Comparison of ENCODE assay signal across 12 cellular contexts in genomic region chr17:58525239-58525638, GRCh38. TPM values are rescaled to one million over a fixed set of nuclear protein-coding genes. Genes with fewer than 3 reads are reported as not detected.
DNase-seq lines count a peak whose midpoint lies in the region; ATAC-seq and TF ChIP-seq lines count a peak whose summit lies in the region.
"Had no signal": no experiment of that assay in that cellular context is flagged by ENCODE, and none has a peak within 500 bp of the region (broad histone marks: within the 10 kb centered on the region; RNA-seq: fewer than 3 reads in every experiment).

No MANE protein-coding gene starts in this region.

- TF ChIP-seq POLR2A in esophagus muscularis mucosa (IDR thresholded peaks at IDR 0.05; ENCODE audit: low read depth), result no peak

- no peak overlapping the region for H3K4me3 Mint-ChIP-seq in naive thymus-derived CD4-positive, alpha-beta T cell

- H3K27ac Mint-ChIP-seq in naive thymus-derived CD4-positive, alpha-beta T cell, result peak overlapping the region in 1 of 9 donors; percentile 40
- H3K27ac Mint-ChIP-seq: IgD-negative memory B cell, progenitor cell of endocrine pancreas had no signal

- H3K9me3 ChIP-seq in esophagus muscularis mucosa, result no peaks in the 10 kb centered on the region
- no peaks in the 10 kb centered on the region for H3K9me3 ChIP-seq in mucosa of rectum (ENCODE audit: control insufficient read depth in 2 of 2, low read length in 2 of 2)
- no peaks in the 10 kb centered on the region for H3K9me3 ChIP-seq in upper lobe of right lung
- no peaks in the 10 kb centered on the region for H3K9me3 ChIP-seq in naive thymus-derived CD4-positive, alpha-beta T cell (ENCODE audit: control insufficient read depth in 2 of 3, low read length in 3 of 3)

- peaks cover 0 to 26% (median 0%) of the 10 kb centered on the region in 7 donors for H3K4me1 Mint-ChIP-seq in naive thymus-derived CD4-positive, alpha-beta T cell

- DNase-seq in RWPE1 (ENCODE audit: low spot score) (peak; percentile 39), esophagus muscularis mucosa (ENCODE audit: extremely low spot score) (no peak), upper lobe of right lung (no peak), NCI-H1436 treated with DMSO at 0.1 percent for 48 hours (lab: John Stamatoyannopoulos, UW) (no peak), RPMI8226 (no peak), occipital lobe (lab: John Stamatoyannopoulos, UW) (no peak)
- no peak for DNase-seq in naive thymus-derived CD4-positive, alpha-beta T cell
- DNase-seq: activated CD4-positive, alpha-beta T cell treated with anti-CD3 and anti-CD28 coated beads, Interleukin-2, amount 50 U/mL, for 1 hour had no signal

- 36% methylated on average over 3 of the region's 3 CpGs for WGBS in esophagus muscularis mucosa

- no peaks in the 10 kb centered on the region for H3K36me3 Mint-ChIP-seq in naive thymus-derived CD4-positive, alpha-beta T cell

- peaks cover 0 to 14% (median 9%) of the 10 kb centered on the region in 5 donors for H3K27me3 Mint-ChIP-seq in naive thymus-derived CD4-positive, alpha-beta T cell
- H3K27me3 Mint-ChIP-seq: IgD-negative memory B cell had no signal

- CTCF ChIA-PET in RWPE1 (lab: Yijun Ruan, JAX), result no interaction called here
- CTCF ChIA-PET in naive thymus-derived CD4-positive, alpha-beta T cell (lab: Charles Lee), result no interaction called here

- ATAC-seq in upper lobe of right lung, result peak; percentile 48
- ATAC-seq in naive thymus-derived CD4-positive, alpha-beta T cell, result no peak

- H3K9me3 Mint-ChIP-seq in naive thymus-derived CD4-positive, alpha-beta T cell, result no peaks in the 10 kb centered on the region
- H3K9me3 Mint-ChIP-seq: IgD-negative memory B cell had no signal

- H3K9ac ChIP-seq in mucosa of rectum (ENCODE audit: low read depth in 1 of 2, low read length in 2 of 2), result peak overlapping the region in 1 of 2 donors; percentile 32

- H3K36me3 ChIP-seq in esophagus muscularis mucosa (peaks cover 0 to 5% (median 0%) of the 10 kb centered on the region in 4 donors), mucosa of rectum (ENCODE audit: control insufficient read depth in 2 of 2, insufficient read depth in 2 of 2, low read length in 2 of 2) (no peaks in the 10 kb centered on the region), upper lobe of right lung (no peaks in the 10 kb centered on the region)
- no peaks in the 10 kb centered on the region for H3K36me3 ChIP-seq in naive thymus-derived CD4-positive, alpha-beta T cell (ENCODE audit: control insufficient read depth in 2 of 3, insufficient read depth in 3 of 3, low read length in 3 of 3)

- POLR2A ChIA-PET in RWPE1 (lab: Yijun Ruan, JAX; ENCODE audit: low non-redundant PET), result no interaction called here
- POLR2A ChIA-PET in naive thymus-derived CD4-positive, alpha-beta T cell (lab: Charles Lee), result no interaction called here

- TF ChIP-seq CTCF in RWPE1 (conservative IDR thresholded peaks at IDR 0.05; ENCODE audit: low read depth), result no peak
- TF ChIP-seq CTCF in esophagus muscularis mucosa (IDR thresholded peaks at IDR 0.05), result no peak
- TF ChIP-seq CTCF in upper lobe of right lung (IDR thresholded peaks at IDR 0.05), result no peak

- H3K27ac ChIP-seq in RWPE1 (peak overlapping the region; percentile 97), esophagus muscularis mucosa (replicated peaks in 1 of 4) (peak overlapping the region; percentile 10 to 53 (median 32)), mucosa of rectum (ENCODE audit: low read depth in 2 of 2, low read length in 2 of 2) (peak overlapping the region; percentile 33 to 58), upper lobe of right lung (peak overlapping the region; percentile 56)
- no peak overlapping the region for H3K27ac ChIP-seq in naive thymus-derived CD4-positive, alpha-beta T cell (ENCODE audit: low read depth, low read length)

- TF ChIP-seq EP300 in esophagus muscularis mucosa (IDR thresholded peaks at IDR 0.05), result no peak

- no peak overlapping the region for H3K4me3 ChIP-seq in esophagus muscularis mucosa
- H3K4me3 ChIP-seq in mucosa of rectum (ENCODE audit: low read length in 2 of 2), result no peak overlapping the region
- peak overlapping the region; percentile 25 for H3K4me3 ChIP-seq in upper lobe of right lung
- no peak overlapping the region for H3K4me3 ChIP-seq in naive thymus-derived CD4-positive, alpha-beta T cell (ENCODE audit: low read length)

- H3K4me1 ChIP-seq in esophagus muscularis mucosa (peaks cover 22 to 32% (median 23%) of the 10 kb centered on the region in 4 donors), mucosa of rectum (ENCODE audit: control insufficient read depth in 2 of 2, insufficient read depth in 2 of 2, low read length in 2 of 2) (peaks cover 0 to 3% of the 10 kb centered on the region in 2 donors), upper lobe of right lung (peaks cover 20% of the 10 kb centered on the region)
- no peaks in the 10 kb centered on the region for H3K4me1 ChIP-seq in naive thymus-derived CD4-positive, alpha-beta T cell (ENCODE audit: control insufficient read depth in 2 of 2, insufficient read depth in 2 of 2, low read length in 2 of 2)

- H3K27me3 ChIP-seq in esophagus muscularis mucosa (no peaks in the 10 kb centered on the region), mucosa of rectum (ENCODE audit: control insufficient read depth in 2 of 2, insufficient read depth in 2 of 2, low read length in 2 of 2) (no peaks in the 10 kb centered on the region), upper lobe of right lung (no peaks in the 10 kb centered on the region)
- no peaks in the 10 kb centered on the region for H3K27me3 ChIP-seq in naive thymus-derived CD4-positive, alpha-beta T cell (ENCODE audit: control insufficient read depth in 2 of 2, insufficient read depth in 2 of 2, low read length in 2 of 2)

- intact Hi-C loops in esophagus muscularis mucosa (cut with DNase I), result no loop called here
- intact Hi-C loops in upper lobe of right lung (cut with DNase I), result loop anchor here (10.0 kb wide), 1 partner anchor 470 kb away; no protein-coding TSS in a partner anchor
- intact Hi-C loops in naive thymus-derived CD4-positive, alpha-beta T cell (cut with micrococcal nuclease), result no loop called here

RNA-seq across cellular contexts. Expression of gene MTMR4, which starts 10.8 kb away (rescaled TPM):
- 10 to 100 TPM; 24.4 to 29.9 (median 28.4) TPM for total RNA-seq in esophagus muscularis mucosa
- 40.9 TPM for total RNA-seq in upper lobe of right lung
- 10 to 100 TPM; 44.2 to 71.3 (median 68.1) TPM for total RNA-seq in naive thymus-derived CD4-positive, alpha-beta T cell
- polyA plus RNA-seq in naive thymus-derived CD4-positive, alpha-beta T cell, result 10 to 100 TPM; 19.4 to 23.0 TPM
- total RNA-seq in occipital lobe, result 119 TPM

RNA-seq across cellular contexts. Expression of gene HSF5, which starts 37.0 kb away (rescaled TPM):
- under 1 TPM in 2 of 4 donors, not detected in 2; under 0.01 to 0.13 TPM for total RNA-seq in esophagus muscularis mucosa
- 0.20 TPM for total RNA-seq in upper lobe of right lung
- 1 to 10 TPM in 4 of 5 experiments, under 1 TPM in 1; 0.34 to 4.0 (median 3.1) TPM for total RNA-seq in naive thymus-derived CD4-positive, alpha-beta T cell
- 1 to 10 TPM; 1.1 to 1.5 TPM for polyA plus RNA-seq in naive thymus-derived CD4-positive, alpha-beta T cell
- 0.16 TPM for total RNA-seq in occipital lobe
- total RNA-seq: subcutaneous adipose tissue had no signal
